In genomic region chr20:51562334-51563140, GRCh38 we compare ENCODE assay signal across 8 cellular contexts. TPM values are rescaled to one million over a fixed set of nuclear protein-coding genes. Genes with fewer than 3 reads are reported as not detected.
DNase-seq lines count a peak whose midpoint lies in the region; ATAC-seq and TF ChIP-seq lines count a peak whose summit lies in the region.

No MANE protein-coding gene starts in this region.

- no peak for ATAC-seq in HG02759 (IDR thresholded peaks at IDR 0.05; ENCODE audit: unreplicated experiment)

- H3K4me3 ChIP-seq in HUES64 (ENCODE audit: low read length) = peak overlapping the region; percentile 64
- peak overlapping the region; percentile 71 to 79 for H3K4me3 ChIP-seq in stomach smooth muscle (ENCODE audit: low read length in 2 of 2)

- H3K27me3 ChIP-seq in HUES64 (ENCODE audit: insufficient read depth, low read length) (peaks cover 64% of the 10 kb centered on the region), stomach smooth muscle (ENCODE audit: control insufficient read depth in 1 of 2, insufficient read depth in 2 of 2, low read length in 2 of 2) (no peaks in the 10 kb centered on the region)

- peaks cover 21% of the 10 kb centered on the region for H3K4me1 Mint-ChIP-seq in activated CD4-positive, alpha-beta T cell treated with anti-CD3 and anti-CD28 coated beads, Interleukin-2, amount 10 ng/mL, durations not matched to agents 24 days and 14 days
- H3K4me1 Mint-ChIP-seq in endothelial cell (ENCODE audit: unreplicated experiment) = peaks cover 26% of the 10 kb centered on the region

- DNase-seq in COR-L47 (lab: John Stamatoyannopoulos, UW) (peak; percentile 31), endothelial cell (ENCODE audit: low spot score) (peak; percentile 70), lung microvascular endothelial cell (ENCODE audit: low read depth in 2 of 2) (peak; percentile 96 to 98), SKM-1 treated with dmso at 0.1 percent for 144 hours (lab: John Stamatoyannopoulos, UW; ENCODE audit: unreplicated experiment) (no peak)
- peak; percentile 68 for DNase-seq in activated CD4-positive, alpha-beta T cell treated with anti-CD3 and anti-CD28 coated beads, Interleukin-2, amount 10 ng/mL, durations not matched to agents 24 days and 14 days

- TF ChIP-seq CTCF in endothelial cell (IDR thresholded peaks at IDR 0.05; ENCODE audit: unreplicated experiment) = no peak

- no peaks in the 10 kb centered on the region for H3K9me3 ChIP-seq in HUES64 (ENCODE audit: insufficient read depth, low read depth, low read length)
- no peaks in the 10 kb centered on the region for H3K9me3 ChIP-seq in stomach smooth muscle (ENCODE audit: control insufficient read depth in 2 of 2, low read length in 2 of 2)

- H3K9ac ChIP-seq in HUES64 (ENCODE audit: low read depth, low read length) = peak overlapping the region; percentile 18; the same call in 1 of the 2 replicates
- peak overlapping the region; percentile 68 to 84 for H3K9ac ChIP-seq in stomach smooth muscle (ENCODE audit: low read length in 2 of 2)

- H3K27ac ChIP-seq in HUES64 (ENCODE audit: low read depth, low read length) = no peak overlapping the region
- peak overlapping the region; percentile 91 for H3K27ac ChIP-seq in stomach smooth muscle (ENCODE audit: low read length)

- H3K36me3 ChIP-seq in HUES64 (ENCODE audit: insufficient read depth, low read length) = no peaks in the 10 kb centered on the region
- no peaks in the 10 kb centered on the region for H3K36me3 ChIP-seq in stomach smooth muscle (ENCODE audit: control insufficient read depth in 2 of 2, insufficient read depth in 2 of 2, low read length in 2 of 2)

- H3K4me3 Mint-ChIP-seq in activated CD4-positive, alpha-beta T cell treated with anti-CD3 and anti-CD28 coated beads, Interleukin-2, amount 10 ng/mL, durations not matched to agents 24 days and 14 days = peak overlapping the region; percentile 77
- H3K4me3 Mint-ChIP-seq in endothelial cell (ENCODE audit: unreplicated experiment) = peak overlapping the region; percentile 89

- H3K36me3 Mint-ChIP-seq in activated CD4-positive, alpha-beta T cell treated with anti-CD3 and anti-CD28 coated beads, Interleukin-2, amount 10 ng/mL, durations not matched to agents 24 days and 14 days (ENCODE audit: low read depth) = no peaks in the 10 kb centered on the region
- no peaks in the 10 kb centered on the region for H3K36me3 Mint-ChIP-seq in endothelial cell (ENCODE audit: low read depth, unreplicated experiment)

- H3K27ac Mint-ChIP-seq in activated CD4-positive, alpha-beta T cell treated with anti-CD3 and anti-CD28 coated beads, Interleukin-2, amount 10 ng/mL, durations not matched to agents 24 days and 14 days = no peak overlapping the region
- H3K27ac Mint-ChIP-seq in endothelial cell (ENCODE audit: unreplicated experiment) = peak overlapping the region; percentile 97

- intact Hi-C loops in activated CD4-positive, alpha-beta T cell treated with anti-CD3 and anti-CD28 coated beads, Interleukin-2, amount 10 ng/mL, durations not matched to agents 24 days and 14 days (cut with micrococcal nuclease) = loop anchor here (2.0 kb wide), 1 partner anchor 20 kb away; the partner anchor contains the start of gene NFATC2

- H3K27me3 Mint-ChIP-seq in activated CD4-positive, alpha-beta T cell treated with anti-CD3 and anti-CD28 coated beads, Interleukin-2, amount 10 ng/mL, durations not matched to agents 24 days and 14 days = peaks cover 58% of the 10 kb centered on the region
- H3K27me3 Mint-ChIP-seq in endothelial cell (ENCODE audit: unreplicated experiment) = peaks cover 16% of the 10 kb centered on the region

- H3K4me1 ChIP-seq in HUES64 (ENCODE audit: insufficient read depth, low read length) = peaks cover 10% of the 10 kb centered on the region
- H3K4me1 ChIP-seq in stomach smooth muscle (ENCODE audit: control insufficient read depth, insufficient read depth, low read length) = peaks cover 50% of the 10 kb centered on the region

- no peaks in the 10 kb centered on the region for H3K9me3 Mint-ChIP-seq in activated CD4-positive, alpha-beta T cell treated with anti-CD3 and anti-CD28 coated beads, Interleukin-2, amount 10 ng/mL, durations not matched to agents 24 days and 14 days
- H3K9me3 Mint-ChIP-seq in endothelial cell (ENCODE audit: unreplicated experiment) = no peaks in the 10 kb centered on the region

- under 1% methylated on average over 75 of the region's 75 CpGs for WGBS in HUES64

RNA-seq across cellular contexts. Expression of gene NFATC2, which starts 20.0 kb away (rescaled TPM):
- 0.65 TPM for polyA plus RNA-seq in HUES64 (2013, experiment 1 of 2)
- polyA plus RNA-seq in HUES64 (2013, experiment 2 of 2) = 0.51 TPM
- total RNA-seq in activated CD4-positive, alpha-beta T cell treated with anti-CD3 and anti-CD28 coated beads, Interleukin-2, amount 10 ng/mL, durations not matched to agents 24 days and 14 days = 65.0 and 66.4 TPM in 2 replicates
- total RNA-seq in endothelial cell (ENCODE audit: unreplicated experiment) (3.5 TPM), lung microvascular endothelial cell (2.4 and 4.8 TPM in 2 replicates)

Comparison
In these comparisons a context has a peak if more than half of its experiments do, and no peak if none do; other contexts are left out.
1. RNA of gene NFATC2, which starts 20.0 kb away (total RNA-seq): 65.0 to 66.4 TPM in activated CD4-positive, alpha-beta T cell treated with anti-CD3 and anti-CD28 coated beads, Interleukin-2, amount 10 ng/mL, durations not matched to agents 24 days and 14 days; 2.4 to 4.8 TPM in lung microvascular endothelial cell and 3.5 TPM in endothelial cell (single experiment); every median in the first group is over 10 times any median in the second.